ENCODE assay signal across 8 cellular contexts in the genomic region with DNA sequence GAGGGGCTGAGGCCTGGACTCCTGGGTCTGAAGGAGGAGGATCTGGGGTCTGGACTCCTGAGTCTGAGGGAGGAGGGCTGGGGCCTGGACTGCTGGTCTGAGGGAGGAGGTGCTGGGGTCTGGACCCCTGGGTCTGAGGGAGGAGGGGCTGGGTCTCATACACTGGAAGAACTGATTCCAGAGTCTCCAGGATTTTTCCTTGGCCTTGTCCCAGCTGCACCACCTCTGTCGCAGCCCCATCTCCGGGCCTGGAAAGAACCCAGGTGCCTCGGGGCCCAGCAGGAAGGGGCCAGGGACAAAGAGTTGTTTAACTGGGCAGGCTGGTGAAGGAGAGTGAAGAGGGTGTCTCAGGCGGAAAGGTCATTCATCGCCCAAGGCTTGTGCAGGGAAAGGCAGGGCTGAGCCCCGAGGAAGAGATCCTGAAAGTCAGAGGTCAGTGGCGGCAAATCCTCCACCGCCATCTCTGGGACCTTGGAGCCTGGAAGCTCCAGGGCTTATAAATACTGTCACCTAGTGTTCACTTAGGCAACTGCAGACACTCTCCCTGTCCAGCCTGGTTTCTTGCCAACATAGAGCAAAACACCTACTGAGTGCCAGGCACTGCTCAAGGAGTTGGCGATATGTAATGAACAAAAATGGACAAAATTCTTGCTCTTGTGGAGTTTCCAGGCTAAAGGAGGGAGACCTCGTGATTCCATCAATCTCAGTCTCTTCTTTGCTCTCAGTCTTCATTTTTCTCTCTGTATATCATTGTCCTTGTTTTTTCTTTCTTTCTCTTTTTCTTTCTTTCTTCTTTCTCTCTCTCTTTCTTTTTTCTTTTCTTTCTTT. TPM values are rescaled to one million over a fixed set of nuclear protein-coding genes. Genes with fewer than 3 reads are reported as not detected.
DNase-seq lines count a peak whose midpoint lies in the region; ATAC-seq, FAIRE-seq and TF ChIP-seq lines count a peak whose summit lies in the region.

No MANE protein-coding gene starts in this region.

- peaks cover 0 to 7% (median 0%) of the 10 kb centered on the region in 5 experiments for H3K9me3 Mint-ChIP-seq in brain

- no peaks in the 10 kb centered on the region for H3K27me3 ChIP-seq in BJ (ENCODE audit: control insufficient read depth, insufficient read depth, low read length)
- H3K27me3 ChIP-seq in iPS DF 6.9 (ENCODE audit: control insufficient read depth, insufficient read depth, low read length): no peaks in the 10 kb centered on the region
- no peaks in the 10 kb centered on the region for H3K27me3 ChIP-seq in small intestine (ENCODE audit: control insufficient read depth in 2 of 2, insufficient read depth in 2 of 2, low read length in 2 of 2)

- WGBS in iPS DF 6.9 (ENCODE audit: insufficient coverage, insufficient read length): no CpG with 5 or more reads among the region's 10 CpGs
- 6 to 15% (median 7%) methylated on average over 10 of the region's 10 CpGs for WGBS in small intestine, 3 donors

- H3K27ac ChIP-seq in iPS DF 6.9 (ENCODE audit: low read length) (no peak overlapping the region), small intestine (ENCODE audit: low read depth in 1 of 2, low read length in 1 of 2) (peak overlapping the region in 1 of 2 donors; percentile 14)

- no peak for FAIRE-seq in small intestine (lab: Jason Lieb, UNC)

- peak; percentile 100 for TF ChIP-seq CTCF in BJ (IDR thresholded peaks at IDR 0.05; ENCODE audit: insufficient read depth, low read depth, low read length)
- TF ChIP-seq CTCF in brain (conservative IDR thresholded peaks at IDR 0.05): peak; percentile 94 to 96

- H3K9me3 ChIP-seq in iPS DF 6.9 (ENCODE audit: control insufficient read depth, insufficient read depth, low read length): no peaks in the 10 kb centered on the region
- H3K9me3 ChIP-seq in small intestine (ENCODE audit: control insufficient read depth, low read depth): no peaks in the 10 kb centered on the region

- POLR2A ChIA-PET in BJ (lab: Charles Lee): no interaction called here

- peaks cover 24% of the 10 kb centered on the region for H3K4me1 Mint-ChIP-seq in brain

- no peak for DNase-seq in BJ (ENCODE audit: low read depth)
- DNase-seq in NCI-H1092 (lab: John Stamatoyannopoulos, UW): peak; percentile 25
- peak; percentile 65 to 79 for DNase-seq in SW 1271 (lab: John Stamatoyannopoulos, UW)
- DNase-seq in iPS DF 6.9 (ENCODE audit: low read depth, low spot score): peak; percentile 55
- peak; percentile 78 for DNase-seq in small intestine

- no peaks in the 10 kb centered on the region for H3K36me3 Mint-ChIP-seq in brain

- peak overlapping the region in 2 of 5 experiments; percentile 39 to 84 for H3K27ac Mint-ChIP-seq in brain

- H3K27me3 Mint-ChIP-seq in brain: peaks cover 22% of the 10 kb centered on the region

- H3K36me3 ChIP-seq in BJ (ENCODE audit: control insufficient read depth, insufficient read depth, low read length) (no peaks in the 10 kb centered on the region), iPS DF 6.9 (ENCODE audit: control insufficient read depth, insufficient read depth, low read length) (no peaks in the 10 kb centered on the region), small intestine (ENCODE audit: control insufficient read depth in 2 of 2, insufficient read depth in 2 of 2, low read length in 2 of 2) (no peaks in the 10 kb centered on the region)

- peak overlapping the region in 2 of 5 experiments; percentile 15 to 58 for H3K4me3 Mint-ChIP-seq in brain

- CTCF ChIA-PET in BJ (lab: Yijun Ruan, JAX): interaction anchor here (0.7 to 4.0 kb wide), 23 partner anchors 8 to 231 kb away, joined by 3 to 70 read pairs (median 5); no protein-coding TSS in a partner anchor

- H3K4me1 ChIP-seq in iPS DF 6.9 (ENCODE audit: control insufficient read depth, insufficient read depth, low read length): no peaks in the 10 kb centered on the region
- H3K4me1 ChIP-seq in small intestine (ENCODE audit: control insufficient read depth in 2 of 2, insufficient read depth in 1 of 2, low read depth in 1 of 2, low read length in 1 of 2): peaks cover 0 to 2% of the 10 kb centered on the region in 2 donors

- peak; percentile 34 for ATAC-seq in GM19025 (IDR thresholded peaks at IDR 0.05; ENCODE audit: low read depth, unreplicated experiment)
- no peak for ATAC-seq in GM18873 (IDR thresholded peaks at IDR 0.05; ENCODE audit: low FRiP score, unreplicated experiment)

- no peak overlapping the region for H3K4me3 ChIP-seq in BJ (ENCODE audit: low read depth, low read length)
- H3K4me3 ChIP-seq in iPS DF 6.9 (ENCODE audit: low read length): no peak overlapping the region
- no peak overlapping the region for H3K4me3 ChIP-seq in small intestine (ENCODE audit: low read depth in 1 of 2, low read length in 2 of 2)

RNA-seq across cellular contexts. Expression of a gene that starts 4.4 kb away (rescaled TPM):
- polyA plus RNA-seq in BJ (2011; rRNA removed) (0.28 and 0.38 TPM in 2 replicates), brain (ENCODE audit: insufficient read depth, low read depth, low replicate concordance) (5.0 TPM), small intestine (1 to 10 TPM in 1 of 3 donors, not detected in 2; 2.6 TPM)
- polyA minus RNA-seq in BJ (2011; rRNA and poly(A)+ RNA removed): not detected in 2 replicates

RNA-seq across cellular contexts. Expression of a gene that starts 17.1 kb away (rescaled TPM):
- 0.40 and 0.50 TPM in 2 replicates for polyA plus RNA-seq in BJ (2011; rRNA removed)
- 0.46 and 0.66 TPM in 2 replicates for polyA minus RNA-seq in BJ (2011; rRNA and poly(A)+ RNA removed)
- 8.1 TPM for polyA plus RNA-seq in brain (ENCODE audit: insufficient read depth, low read depth, low replicate concordance)
- polyA plus RNA-seq in small intestine: 1 to 10 TPM in 2 of 3 donors, not detected in 1; 1.1 to 2.3 TPM

RNA-seq across cellular contexts. Expression of a gene that starts 30.4 kb away (rescaled TPM):
- 10.1 and 14.8 TPM in 2 replicates for polyA plus RNA-seq in BJ (2011; rRNA removed)
- polyA minus RNA-seq in BJ (2011; rRNA and poly(A)+ RNA removed): 9.7 and 12.3 TPM in 2 replicates
- 66.0 TPM for polyA plus RNA-seq in brain (ENCODE audit: insufficient read depth, low read depth, low replicate concordance)
- 10 to 100 TPM; 21.3 to 27.7 (median 25.3) TPM for polyA plus RNA-seq in small intestine

RNA-seq across cellular contexts. Expression of a gene that starts 41.9 kb away (rescaled TPM):
- polyA plus RNA-seq in BJ (2011; rRNA removed) (3.0 and 4.3 TPM in 2 replicates), brain (ENCODE audit: insufficient read depth, low read depth, low replicate concordance) (0.70 TPM), small intestine (1 to 10 TPM; 1.3 to 3.5 (median 2.8) TPM)
- polyA minus RNA-seq in BJ (2011; rRNA and poly(A)+ RNA removed): 4.3 and 5.8 TPM in 2 replicates
